ENCODE assay signal across 8 cellular contexts in the genomic region with DNA sequence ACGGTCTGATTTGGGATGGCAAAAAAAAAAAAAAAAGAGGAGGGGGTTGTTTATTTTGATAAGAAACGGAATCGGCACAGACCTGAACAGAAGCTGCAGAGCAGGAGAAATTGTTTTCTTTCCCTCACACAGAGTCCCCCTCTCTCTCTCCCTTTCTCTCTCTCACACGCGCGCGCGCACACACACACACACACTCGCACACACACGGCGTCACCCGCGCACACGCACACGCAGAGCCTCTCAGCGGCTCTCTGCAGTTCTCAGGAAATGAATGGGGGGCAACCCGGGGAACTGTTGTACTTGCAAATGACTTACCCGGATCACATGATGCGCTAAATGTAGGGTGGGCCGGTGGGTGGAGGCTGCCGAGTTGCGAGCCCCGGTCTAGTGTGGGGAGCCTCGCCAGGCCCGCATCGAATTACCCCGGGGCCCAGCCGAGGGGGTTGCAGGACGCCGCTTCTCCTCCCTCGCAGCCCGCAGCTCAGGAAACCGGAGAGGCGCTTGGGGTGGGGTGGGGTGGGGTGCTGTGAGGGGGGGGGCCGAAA. TPM values are rescaled to one million over a fixed set of nuclear protein-coding genes. Genes with fewer than 3 reads are reported as not detected.
DNase-seq lines count a peak whose midpoint lies in the region; ATAC-seq and TF ChIP-seq lines count a peak whose summit lies in the region.

No MANE protein-coding gene starts in this region.

- WGBS in esophagus muscularis mucosa = under 1% methylated on average over 17 of the region's 35 CpGs

- H4K20me1 ChIP-seq in OCI-LY1 (ENCODE audit: insufficient read depth, low read length) = no peaks in the 10 kb centered on the region

- peak overlapping the region; percentile 75 for H3K4me3 ChIP-seq in OCI-LY1 (ENCODE audit: low read depth, low read length, poor library complexity, severe bottlenecking)
- H3K4me3 ChIP-seq in esophagus muscularis mucosa = peak overlapping the region; percentile 80 to 96 (median 90)

- H3K9me2 ChIP-seq in OCI-LY1 (ENCODE audit: low read depth, low read length) = no peaks in the 10 kb centered on the region

- H3K27me3 ChIP-seq in OCI-LY1 (ENCODE audit: insufficient read depth, low read length) = no peaks in the 10 kb centered on the region
- H3K27me3 ChIP-seq in esophagus muscularis mucosa = no peaks in the 10 kb centered on the region

- H3F3A ChIP-seq in OCI-LY1 (ENCODE audit: insufficient read depth, low read length) = 0 out of 2 replicates have a peak, but pooled peaks cover 3% of the 10 kb centered on the region

- peak; percentile 26 for ATAC-seq in GM19468 (IDR thresholded peaks at IDR 0.05; ENCODE audit: extremely low read depth, unreplicated experiment)

- H3K4me1 ChIP-seq in OCI-LY1 (ENCODE audit: insufficient read depth, low read length, severe bottlenecking) = peaks cover 45% of the 10 kb centered on the region
- peaks cover 29 to 42% (median 42%) of the 10 kb centered on the region in 4 donors for H3K4me1 ChIP-seq in esophagus muscularis mucosa

- H2AFZ ChIP-seq in OCI-LY1 (ENCODE audit: low read length) = no peak overlapping the region

- peak overlapping the region; percentile 80 for H3K9ac ChIP-seq in OCI-LY1 (ENCODE audit: low read length)

- intact Hi-C loops in esophagus muscularis mucosa (cut with DNase I) = loop anchor here (5.0 to 10.0 kb wide), 2 partner anchors 189 to 296 kb away; no protein-coding TSS in a partner anchor

- peaks cover 32% of the 10 kb centered on the region for H3K79me2 ChIP-seq in OCI-LY1 (ENCODE audit: insufficient read depth, low read length)

- H3K27ac ChIP-seq in OCI-LY1 (ENCODE audit: low read depth, low read length, poor library complexity, severe bottlenecking) = peak overlapping the region; percentile 87
- peak overlapping the region; percentile 93 to 98 (median 96) for H3K27ac ChIP-seq in esophagus muscularis mucosa (replicated peaks in 1 of 4)

- no peak for TF ChIP-seq POLR2A in esophagus muscularis mucosa (IDR thresholded peaks at IDR 0.05; ENCODE audit: low read depth)

- TF ChIP-seq CTCF in OCI-LY1 (IDR thresholded peaks at IDR 0.05; ENCODE audit: low read length) = no peak
- TF ChIP-seq CTCF in esophagus muscularis mucosa (IDR thresholded peaks at IDR 0.05) = no peak

- H3K9me3 ChIP-seq in OCI-LY1 (ENCODE audit: low read length) (no peaks in the 10 kb centered on the region), esophagus muscularis mucosa (no peaks in the 10 kb centered on the region)

- peak overlapping the region; percentile 82 for H3K4me2 ChIP-seq in OCI-LY1 (ENCODE audit: low read length)

- no peak for TF ChIP-seq EP300 in esophagus muscularis mucosa (IDR thresholded peaks at IDR 0.05)

- DNase-seq in COLO829 (ENCODE audit: low spot score) (peak; percentile 38), HK-2 (ENCODE audit: unreplicated experiment) (peak; percentile 70), activated T-cell treated with anti-CD3 and anti-CD28 coated beads for 48 hours (ENCODE audit: low read depth) (peak; percentile 78), esophagus muscularis mucosa (ENCODE audit: extremely low spot score) (peak; percentile 96), myocyte (ENCODE audit: low read depth) (peak; percentile 93)
- peak; percentile 89 for DNase-seq in stimulated activated CD8-positive, alpha-beta memory T cell treated with anti-CD3 and anti-CD28 coated beads, Interleukin-4, amount 100 ng/mL, for 48 hours

- H3K36me3 ChIP-seq in OCI-LY1 (ENCODE audit: insufficient read depth, low read length) = no peaks in the 10 kb centered on the region
- no peaks in the 10 kb centered on the region for H3K36me3 ChIP-seq in esophagus muscularis mucosa

RNA-seq across cellular contexts. Expression of gene KLF12, which starts 0.5 kb away (rescaled TPM):
- total RNA-seq in esophagus muscularis mucosa = 10 to 100 TPM; 13.8 to 20.7 (median 17.0) TPM
- total RNA-seq in myocyte = 36.9 and 38.7 TPM in 2 replicates
- 7.9 TPM for polyA plus RNA-seq in myocyte (2012)

Comparison
In these comparisons a context has a peak if more than half of its experiments do, and no peak if none do; other contexts are left out.
1. Peak in every context shown above with its lines: DNase-seq, ATAC-seq, H3K4me3 ChIP-seq and H3K27ac ChIP-seq.
2. DNase-seq: peak in every context shown above with its lines; median percentile 96 in esophagus muscularis mucosa; 93 in myocyte; 89 in stimulated activated CD8-positive, alpha-beta memory T cell treated with anti-CD3 and anti-CD28 coated beads, Interleukin-4, amount 100 ng/mL, for 48 hours; 78 in activated T-cell treated with anti-CD3 and anti-CD28 coated beads for 48 hours; 70 in HK-2; 38 in COLO829.